8 cellular contexts compared by ENCODE assay signal in the genomic region with DNA sequence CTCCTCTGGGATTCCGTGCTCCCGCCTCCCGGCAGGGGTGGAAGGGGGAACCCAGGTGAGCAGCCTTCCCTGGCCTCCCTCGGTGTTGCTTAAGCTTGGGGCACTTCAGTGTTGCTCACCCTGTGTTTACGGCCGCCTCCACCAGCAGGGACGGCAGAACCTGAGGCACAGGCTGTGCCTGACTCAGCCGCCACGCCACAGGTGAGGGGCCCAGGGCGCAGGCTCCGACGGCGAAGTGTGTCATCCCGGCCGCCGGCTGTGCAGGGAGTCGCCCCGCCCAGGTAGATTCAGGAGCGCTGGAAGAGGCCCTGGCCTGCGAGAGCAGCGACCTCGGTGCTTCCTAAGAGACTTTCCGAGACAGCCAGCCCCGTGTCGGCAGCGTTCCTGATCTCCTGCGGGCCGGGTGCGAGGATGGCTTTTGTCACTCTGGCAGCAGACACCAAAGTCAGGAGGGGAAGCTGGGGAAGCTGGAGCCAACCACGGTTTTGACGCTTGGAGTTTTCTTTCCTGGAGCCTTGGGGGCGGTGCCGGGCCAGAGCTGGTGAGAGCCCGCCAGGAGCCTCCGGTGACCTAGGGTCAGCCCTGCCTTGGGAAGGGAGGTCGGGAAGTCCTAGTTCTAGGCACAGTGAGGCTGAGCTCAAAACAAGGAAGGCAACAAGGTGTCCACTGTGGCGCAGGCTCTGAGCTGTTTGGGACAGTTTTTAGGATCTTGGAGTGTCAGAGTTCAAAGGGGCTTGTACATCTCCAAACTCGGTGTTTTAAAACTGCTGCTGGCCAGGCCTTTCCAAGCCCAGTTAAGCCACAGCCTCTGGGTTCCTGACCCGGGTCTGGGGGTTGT. TPM values are rescaled to one million over a fixed set of nuclear protein-coding genes. Genes with fewer than 3 reads are reported as not detected.
DNase-seq lines count a peak whose midpoint lies in the region; ATAC-seq, FAIRE-seq and TF ChIP-seq lines count a peak whose summit lies in the region.

No MANE protein-coding gene starts in this region.

- H3K4me3 ChIP-seq in epithelial cell of proximal tubule (ENCODE audit: low read depth, low read length) (peak overlapping the region; percentile 81), pancreas (peak overlapping the region; percentile 51 to 84 (median 71))

- no peaks in the 10 kb centered on the region for H3K36me3 Mint-ChIP-seq in activated CD4-positive, alpha-beta memory T cell treated with anti-CD3 and anti-CD28 coated beads for 36 hours

- peak overlapping the region; percentile 98 to 100 (median 99) for H3K27ac ChIP-seq in pancreas

- ATAC-seq in pancreas: peak; percentile 9 to 34 (median 25)
- no peak for ATAC-seq in HG03159 (IDR thresholded peaks at IDR 0.05; ENCODE audit: unreplicated experiment)
- no peak for ATAC-seq in GM21723 (IDR thresholded peaks at IDR 0.05; ENCODE audit: unreplicated experiment)

- H3K9me3 Mint-ChIP-seq in activated CD4-positive, alpha-beta memory T cell treated with anti-CD3 and anti-CD28 coated beads for 36 hours: no peaks in the 10 kb centered on the region

- DNase-seq in 8988T: peak; percentile 88
- peak; percentile 82 for DNase-seq in HuH-7.5 (ENCODE audit: low spot score)
- peak; percentile 67 for DNase-seq in activated CD4-positive, alpha-beta memory T cell treated with anti-CD3 and anti-CD28 coated beads for 36 hours
- DNase-seq in epithelial cell of proximal tubule (ENCODE audit: low read depth): no peak
- DNase-seq in pancreas: peak; percentile 71 to 95 (median 90)
- DNase-seq in NCI-H526 treated with DMSO at 0.1 percent for 48 hours (lab: John Stamatoyannopoulos, UW): no peak

- H3K36me3 ChIP-seq in pancreas: no peaks in the 10 kb centered on the region

- H3K4me1 Mint-ChIP-seq in activated CD4-positive, alpha-beta memory T cell treated with anti-CD3 and anti-CD28 coated beads for 36 hours (ENCODE audit: low read depth): peaks cover 33% of the 10 kb centered on the region

- intact Hi-C loops in activated CD4-positive, alpha-beta memory T cell treated with anti-CD3 and anti-CD28 coated beads for 36 hours (cut with micrococcal nuclease): loop anchor here (10.0 kb wide), 1 partner anchor 310 kb away; no protein-coding TSS in a partner anchor
- intact Hi-C loops in pancreas (cut with DNase I): no loop called here

- no peak for TF ChIP-seq CTCF in epithelial cell of proximal tubule (conservative IDR thresholded peaks at IDR 0.05; ENCODE audit: low read depth, low read length)
- TF ChIP-seq CTCF in pancreas (IDR thresholded peaks at IDR 0.05): no peak

- POLR2A ChIA-PET in activated CD4-positive, alpha-beta memory T cell treated with anti-CD3 and anti-CD28 coated beads for 36 hours (lab: Charles Lee): interaction anchor here (1.2 kb wide), 1 partner anchor 124 kb away, joined by 3 read pairs; no protein-coding TSS in a partner anchor

- peaks cover 9% of the 10 kb centered on the region for H3K27me3 Mint-ChIP-seq in activated CD4-positive, alpha-beta memory T cell treated with anti-CD3 and anti-CD28 coated beads for 36 hours

- WGBS in pancreas, 2 donors: 18 to 20% methylated on average over 36 to 39 of the region's 39 CpGs

- no peak for FAIRE-seq in pancreas (lab: Jason Lieb, UNC)

- H3K9me3 ChIP-seq in pancreas: no peaks in the 10 kb centered on the region

- CTCF ChIA-PET in activated CD4-positive, alpha-beta memory T cell treated with anti-CD3 and anti-CD28 coated beads for 36 hours (lab: Charles Lee): interaction anchor here (0.8 to 11.1 kb wide), 40 partner anchors 9 to 500 kb away, joined by 3 to 271 read pairs (median 5); partner anchors contain the start of gene GINS2

- H3K4me3 Mint-ChIP-seq in activated CD4-positive, alpha-beta memory T cell treated with anti-CD3 and anti-CD28 coated beads for 36 hours: no peak overlapping the region

- H3K27me3 ChIP-seq in pancreas: no peaks in the 10 kb centered on the region

- no peak overlapping the region for H3K27ac Mint-ChIP-seq in activated CD4-positive, alpha-beta memory T cell treated with anti-CD3 and anti-CD28 coated beads for 36 hours

- H3K4me1 ChIP-seq in pancreas: peaks cover 24 to 35% (median 33%) of the 10 kb centered on the region in 3 donors

RNA-seq across cellular contexts. Expression of gene GSE1, which starts 2.1 kb away (rescaled TPM):
- total RNA-seq in activated CD4-positive, alpha-beta memory T cell treated with anti-CD3 and anti-CD28 coated beads for 36 hours: 10 to 100 TPM; 15.3 to 16.0 TPM
- total RNA-seq in epithelial cell of proximal tubule (19.4 and 41.9 TPM in 2 replicates), pancreas (10 to 100 TPM; 32.0 to 50.3 (median 41.9) TPM)
- polyA plus RNA-seq in pancreas: 10 to 100 TPM; 32.9 to 61.5 TPM

Comparison
In these comparisons a context has a peak if more than half of its experiments do, and no peak if none do; other contexts are left out.
1. DNase-seq: peak in 8988T (single experiment), HuH-7.5 (single experiment), activated CD4-positive, alpha-beta memory T cell treated with anti-CD3 and anti-CD28 coated beads for 36 hours (single experiment) and pancreas (6 of 6); none in epithelial cell of proximal tubule (single experiment) and NCI-H526 treated with DMSO at 0.1 percent for 48 hours (single experiment).
2. ATAC-seq: peak in pancreas (4 of 4); none in HG03159 (single experiment) and GM21723 (single experiment).